In the genomic region with DNA sequence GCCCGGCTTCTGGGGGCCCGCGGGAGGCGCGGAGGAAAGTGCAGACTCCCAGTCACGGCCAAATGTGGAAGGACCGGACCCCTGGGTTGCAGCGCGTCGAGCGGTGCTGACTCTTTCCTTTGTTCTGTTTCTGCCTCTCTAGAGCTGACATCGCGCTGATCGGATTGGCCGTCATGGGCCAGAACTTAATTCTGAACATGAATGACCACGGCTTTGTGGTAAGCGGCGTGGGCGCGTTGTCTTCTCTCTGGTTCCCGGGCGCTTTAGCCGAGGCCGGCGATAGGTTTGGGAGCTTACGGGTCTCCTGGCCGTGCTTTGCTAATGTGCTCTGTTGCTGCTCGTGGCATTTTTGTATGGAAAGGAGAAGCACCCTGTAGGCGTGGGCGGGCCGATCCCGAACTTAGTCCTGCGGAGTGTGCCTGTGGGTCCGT, we compare ENCODE assay signal across 1 cellular context.
A peak's percentile ranks its signal among the peaks of the same experiment; 100 is the strongest.
TF ChIP-seq lines count a peak whose summit lies in the region.

No MANE protein-coding gene starts in this region.

TF ChIP-seq in K562, 482 proteins besides CTCF, POLR2A, EP300 and RAD21 (continued from another document and continues in another):
- TF ChIP-seq, protein P1, sequence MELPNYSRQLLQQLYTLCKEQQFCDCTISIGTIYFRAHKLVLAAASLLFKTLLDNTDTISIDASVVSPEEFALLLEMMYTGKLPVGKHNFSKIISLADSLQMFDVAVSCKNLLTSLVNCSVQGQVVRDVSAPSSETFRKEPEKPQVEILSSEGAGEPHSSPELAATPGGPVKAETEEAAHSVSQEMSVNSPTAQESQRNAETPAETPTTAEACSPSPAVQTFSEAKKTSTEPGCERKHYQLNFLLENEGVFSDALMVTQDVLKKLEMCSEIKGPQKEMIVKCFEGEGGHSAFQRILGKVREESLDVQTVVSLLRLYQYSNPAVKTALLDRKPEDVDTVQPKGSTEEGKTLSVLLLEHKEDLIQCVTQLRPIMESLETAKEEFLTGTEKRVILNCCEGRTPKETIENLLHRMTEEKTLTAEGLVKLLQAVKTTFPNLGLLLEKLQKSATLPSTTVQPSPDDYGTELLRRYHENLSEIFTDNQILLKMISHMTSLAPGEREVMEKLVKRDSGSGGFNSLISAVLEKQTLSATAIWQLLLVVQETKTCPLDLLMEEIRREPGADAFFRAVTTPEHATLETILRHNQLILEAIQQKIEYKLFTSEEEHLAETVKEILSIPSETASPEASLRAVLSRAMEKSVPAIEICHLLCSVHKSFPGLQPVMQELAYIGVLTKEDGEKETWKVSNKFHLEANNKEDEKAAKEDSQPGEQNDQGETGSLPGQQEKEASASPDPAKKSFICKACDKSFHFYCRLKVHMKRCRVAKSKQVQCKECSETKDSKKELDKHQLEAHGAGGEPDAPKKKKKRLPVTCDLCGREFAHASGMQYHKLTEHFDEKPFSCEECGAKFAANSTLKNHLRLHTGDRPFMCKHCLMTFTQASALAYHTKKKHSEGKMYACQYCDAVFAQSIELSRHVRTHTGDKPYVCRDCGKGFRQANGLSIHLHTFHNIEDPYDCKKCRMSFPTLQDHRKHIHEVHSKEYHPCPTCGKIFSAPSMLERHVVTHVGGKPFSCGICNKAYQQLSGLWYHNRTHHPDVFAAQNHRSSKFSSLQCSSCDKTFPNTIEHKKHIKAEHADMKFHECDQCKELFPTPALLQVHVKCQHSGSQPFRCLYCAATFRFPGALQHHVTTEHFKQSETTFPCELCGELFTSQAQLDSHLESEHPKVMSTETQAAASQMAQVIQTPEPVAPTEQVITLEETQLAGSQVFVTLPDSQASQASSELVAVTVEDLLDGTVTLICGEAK (IDR thresholded peaks at IDR 0.05), result peak; percentile 40; the same call in 1 of the 2 replicates
- TF ChIP-seq, protein P1 (CRISPR knock-in tag; IDR thresholded peaks at IDR 0.05), result no peak
- TF ChIP-seq, protein P2, sequence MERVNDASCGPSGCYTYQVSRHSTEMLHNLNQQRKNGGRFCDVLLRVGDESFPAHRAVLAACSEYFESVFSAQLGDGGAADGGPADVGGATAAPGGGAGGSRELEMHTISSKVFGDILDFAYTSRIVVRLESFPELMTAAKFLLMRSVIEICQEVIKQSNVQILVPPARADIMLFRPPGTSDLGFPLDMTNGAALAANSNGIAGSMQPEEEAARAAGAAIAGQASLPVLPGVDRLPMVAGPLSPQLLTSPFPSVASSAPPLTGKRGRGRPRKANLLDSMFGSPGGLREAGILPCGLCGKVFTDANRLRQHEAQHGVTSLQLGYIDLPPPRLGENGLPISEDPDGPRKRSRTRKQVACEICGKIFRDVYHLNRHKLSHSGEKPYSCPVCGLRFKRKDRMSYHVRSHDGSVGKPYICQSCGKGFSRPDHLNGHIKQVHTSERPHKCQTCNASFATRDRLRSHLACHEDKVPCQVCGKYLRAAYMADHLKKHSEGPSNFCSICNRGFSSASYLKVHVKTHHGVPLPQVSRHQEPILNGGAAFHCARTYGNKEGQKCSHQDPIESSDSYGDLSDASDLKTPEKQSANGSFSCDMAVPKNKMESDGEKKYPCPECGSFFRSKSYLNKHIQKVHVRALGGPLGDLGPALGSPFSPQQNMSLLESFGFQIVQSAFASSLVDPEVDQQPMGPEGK (CRISPR knock-in tag; IDR thresholded peaks at IDR 0.05; ENCODE audit: borderline replicate concordance), result no peak
- TF ChIP-seq SMAD1 (IDR thresholded peaks at IDR 0.05; ENCODE audit: low read depth, low read length, partially characterized antibody), result no peak
- no peak for TF ChIP-seq FOXA3 (CRISPR knock-in tag; conservative IDR thresholded peaks at IDR 0.05 in 1 of 2, IDR thresholded peaks at IDR 0.05 in 1 of 2)
- TF ChIP-seq, protein P3, sequence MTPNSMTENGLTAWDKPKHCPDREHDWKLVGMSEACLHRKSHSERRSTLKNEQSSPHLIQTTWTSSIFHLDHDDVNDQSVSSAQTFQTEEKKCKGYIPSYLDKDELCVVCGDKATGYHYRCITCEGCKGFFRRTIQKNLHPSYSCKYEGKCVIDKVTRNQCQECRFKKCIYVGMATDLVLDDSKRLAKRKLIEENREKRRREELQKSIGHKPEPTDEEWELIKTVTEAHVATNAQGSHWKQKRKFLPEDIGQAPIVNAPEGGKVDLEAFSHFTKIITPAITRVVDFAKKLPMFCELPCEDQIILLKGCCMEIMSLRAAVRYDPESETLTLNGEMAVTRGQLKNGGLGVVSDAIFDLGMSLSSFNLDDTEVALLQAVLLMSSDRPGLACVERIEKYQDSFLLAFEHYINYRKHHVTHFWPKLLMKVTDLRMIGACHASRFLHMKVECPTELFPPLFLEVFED (CRISPR knock-in tag; conservative IDR thresholded peaks at IDR 0.05), result no peak
- TF ChIP-seq KLF13 (tag; IDR thresholded peaks at IDR 0.05; ENCODE audit: borderline replicate concordance, low read depth), result no peak
- no peak for TF ChIP-seq ZC3H8 (IDR thresholded peaks at IDR 0.05)
- TF ChIP-seq POLR2H (tag; IDR thresholded peaks at IDR 0.05; ENCODE audit: low read depth), result no peak
- TF ChIP-seq, protein P4, sequence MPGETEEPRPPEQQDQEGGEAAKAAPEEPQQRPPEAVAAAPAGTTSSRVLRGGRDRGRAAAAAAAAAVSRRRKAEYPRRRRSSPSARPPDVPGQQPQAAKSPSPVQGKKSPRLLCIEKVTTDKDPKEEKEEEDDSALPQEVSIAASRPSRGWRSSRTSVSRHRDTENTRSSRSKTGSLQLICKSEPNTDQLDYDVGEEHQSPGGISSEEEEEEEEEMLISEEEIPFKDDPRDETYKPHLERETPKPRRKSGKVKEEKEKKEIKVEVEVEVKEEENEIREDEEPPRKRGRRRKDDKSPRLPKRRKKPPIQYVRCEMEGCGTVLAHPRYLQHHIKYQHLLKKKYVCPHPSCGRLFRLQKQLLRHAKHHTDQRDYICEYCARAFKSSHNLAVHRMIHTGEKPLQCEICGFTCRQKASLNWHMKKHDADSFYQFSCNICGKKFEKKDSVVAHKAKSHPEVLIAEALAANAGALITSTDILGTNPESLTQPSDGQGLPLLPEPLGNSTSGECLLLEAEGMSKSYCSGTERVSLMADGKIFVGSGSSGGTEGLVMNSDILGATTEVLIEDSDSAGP (CRISPR knock-in tag; IDR thresholded peaks at IDR 0.05), result no peak
- no peak for TF ChIP-seq ZNF140 (CRISPR knock-in tag; IDR thresholded peaks at IDR 0.05)
- no peak for TF ChIP-seq CXXC5 (CRISPR knock-in tag; IDR thresholded peaks at IDR 0.05)
- no peak for TF ChIP-seq MTA3 (IDR thresholded peaks at IDR 0.05; ENCODE audit: borderline replicate concordance)
- TF ChIP-seq KLF1 (tag; IDR thresholded peaks at IDR 0.05), result no peak
- no peak for TF ChIP-seq ZNF586 (CRISPR knock-in tag; conservative IDR thresholded peaks at IDR 0.05)
- TF ChIP-seq, protein P5, sequence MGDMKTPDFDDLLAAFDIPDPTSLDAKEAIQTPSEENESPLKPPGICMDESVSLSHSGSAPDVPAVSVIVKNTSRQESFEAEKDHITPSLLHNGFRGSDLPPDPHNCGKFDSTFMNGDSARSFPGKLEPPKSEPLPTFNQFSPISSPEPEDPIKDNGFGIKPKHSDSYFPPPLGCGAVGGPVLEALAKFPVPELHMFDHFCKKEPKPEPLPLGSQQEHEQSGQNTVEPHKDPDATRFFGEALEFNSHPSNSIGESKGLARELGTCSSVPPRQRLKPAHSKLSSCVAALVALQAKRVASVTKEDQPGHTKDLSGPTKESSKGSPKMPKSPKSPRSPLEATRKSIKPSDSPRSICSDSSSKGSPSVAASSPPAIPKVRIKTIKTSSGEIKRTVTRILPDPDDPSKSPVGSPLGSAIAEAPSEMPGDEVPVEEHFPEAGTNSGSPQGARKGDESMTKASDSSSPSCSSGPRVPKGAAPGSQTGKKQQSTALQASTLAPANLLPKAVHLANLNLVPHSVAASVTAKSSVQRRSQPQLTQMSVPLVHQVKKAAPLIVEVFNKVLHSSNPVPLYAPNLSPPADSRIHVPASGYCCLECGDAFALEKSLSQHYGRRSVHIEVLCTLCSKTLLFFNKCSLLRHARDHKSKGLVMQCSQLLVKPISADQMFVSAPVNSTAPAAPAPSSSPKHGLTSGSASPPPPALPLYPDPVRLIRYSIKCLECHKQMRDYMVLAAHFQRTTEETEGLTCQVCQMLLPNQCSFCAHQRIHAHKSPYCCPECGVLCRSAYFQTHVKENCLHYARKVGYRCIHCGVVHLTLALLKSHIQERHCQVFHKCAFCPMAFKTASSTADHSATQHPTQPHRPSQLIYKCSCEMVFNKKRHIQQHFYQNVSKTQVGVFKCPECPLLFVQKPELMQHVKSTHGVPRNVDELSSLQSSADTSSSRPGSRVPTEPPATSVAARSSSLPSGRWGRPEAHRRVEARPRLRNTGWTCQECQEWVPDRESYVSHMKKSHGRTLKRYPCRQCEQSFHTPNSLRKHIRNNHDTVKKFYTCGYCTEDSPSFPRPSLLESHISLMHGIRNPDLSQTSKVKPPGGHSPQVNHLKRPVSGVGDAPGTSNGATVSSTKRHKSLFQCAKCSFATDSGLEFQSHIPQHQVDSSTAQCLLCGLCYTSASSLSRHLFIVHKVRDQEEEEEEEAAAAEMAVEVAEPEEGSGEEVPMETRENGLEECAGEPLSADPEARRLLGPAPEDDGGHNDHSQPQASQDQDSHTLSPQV (IDR thresholded peaks at IDR 0.05), result peak; percentile 8; the same call in 1 of the 2 replicates
- 0 out of 2 replicates have a peak, but pooled peaks have one; percentile 45 for TF ChIP-seq KDM2B (CRISPR knock-in tag; IDR thresholded peaks at IDR 0.05)
- no peak for TF ChIP-seq SMC3 (conservative IDR thresholded peaks at IDR 0.05; ENCODE audit: insufficient read depth, low read depth, low read length)
- TF ChIP-seq, protein P6, sequence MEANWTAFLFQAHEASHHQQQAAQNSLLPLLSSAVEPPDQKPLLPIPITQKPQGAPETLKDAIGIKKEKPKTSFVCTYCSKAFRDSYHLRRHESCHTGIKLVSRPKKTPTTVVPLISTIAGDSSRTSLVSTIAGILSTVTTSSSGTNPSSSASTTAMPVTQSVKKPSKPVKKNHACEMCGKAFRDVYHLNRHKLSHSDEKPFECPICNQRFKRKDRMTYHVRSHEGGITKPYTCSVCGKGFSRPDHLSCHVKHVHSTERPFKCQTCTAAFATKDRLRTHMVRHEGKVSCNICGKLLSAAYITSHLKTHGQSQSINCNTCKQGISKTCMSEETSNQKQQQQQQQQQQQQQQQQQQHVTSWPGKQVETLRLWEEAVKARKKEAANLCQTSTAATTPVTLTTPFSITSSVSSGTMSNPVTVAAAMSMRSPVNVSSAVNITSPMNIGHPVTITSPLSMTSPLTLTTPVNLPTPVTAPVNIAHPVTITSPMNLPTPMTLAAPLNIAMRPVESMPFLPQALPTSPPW (CRISPR knock-in tag; IDR thresholded peaks at IDR 0.05), result no peak
- no peak for TF ChIP-seq ZNF274 (IDR thresholded peaks at IDR 0.05; ENCODE audit: borderline replicate concordance, low read depth, low read length)
- TF ChIP-seq ZNF143 (CRISPR knock-in tag; IDR thresholded peaks at IDR 0.05), result 0 out of 2 replicates have a peak, but pooled peaks have one; percentile 15
- TF ChIP-seq, protein P7, sequence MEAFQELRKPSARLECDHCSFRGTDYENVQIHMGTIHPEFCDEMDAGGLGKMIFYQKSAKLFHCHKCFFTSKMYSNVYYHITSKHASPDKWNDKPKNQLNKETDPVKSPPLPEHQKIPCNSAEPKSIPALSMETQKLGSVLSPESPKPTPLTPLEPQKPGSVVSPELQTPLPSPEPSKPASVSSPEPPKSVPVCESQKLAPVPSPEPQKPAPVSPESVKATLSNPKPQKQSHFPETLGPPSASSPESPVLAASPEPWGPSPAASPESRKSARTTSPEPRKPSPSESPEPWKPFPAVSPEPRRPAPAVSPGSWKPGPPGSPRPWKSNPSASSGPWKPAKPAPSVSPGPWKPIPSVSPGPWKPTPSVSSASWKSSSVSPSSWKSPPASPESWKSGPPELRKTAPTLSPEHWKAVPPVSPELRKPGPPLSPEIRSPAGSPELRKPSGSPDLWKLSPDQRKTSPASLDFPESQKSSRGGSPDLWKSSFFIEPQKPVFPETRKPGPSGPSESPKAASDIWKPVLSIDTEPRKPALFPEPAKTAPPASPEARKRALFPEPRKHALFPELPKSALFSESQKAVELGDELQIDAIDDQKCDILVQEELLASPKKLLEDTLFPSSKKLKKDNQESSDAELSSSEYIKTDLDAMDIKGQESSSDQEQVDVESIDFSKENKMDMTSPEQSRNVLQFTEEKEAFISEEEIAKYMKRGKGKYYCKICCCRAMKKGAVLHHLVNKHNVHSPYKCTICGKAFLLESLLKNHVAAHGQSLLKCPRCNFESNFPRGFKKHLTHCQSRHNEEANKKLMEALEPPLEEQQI (IDR thresholded peaks at IDR 0.05), result no peak
- TF ChIP-seq, protein P8, sequence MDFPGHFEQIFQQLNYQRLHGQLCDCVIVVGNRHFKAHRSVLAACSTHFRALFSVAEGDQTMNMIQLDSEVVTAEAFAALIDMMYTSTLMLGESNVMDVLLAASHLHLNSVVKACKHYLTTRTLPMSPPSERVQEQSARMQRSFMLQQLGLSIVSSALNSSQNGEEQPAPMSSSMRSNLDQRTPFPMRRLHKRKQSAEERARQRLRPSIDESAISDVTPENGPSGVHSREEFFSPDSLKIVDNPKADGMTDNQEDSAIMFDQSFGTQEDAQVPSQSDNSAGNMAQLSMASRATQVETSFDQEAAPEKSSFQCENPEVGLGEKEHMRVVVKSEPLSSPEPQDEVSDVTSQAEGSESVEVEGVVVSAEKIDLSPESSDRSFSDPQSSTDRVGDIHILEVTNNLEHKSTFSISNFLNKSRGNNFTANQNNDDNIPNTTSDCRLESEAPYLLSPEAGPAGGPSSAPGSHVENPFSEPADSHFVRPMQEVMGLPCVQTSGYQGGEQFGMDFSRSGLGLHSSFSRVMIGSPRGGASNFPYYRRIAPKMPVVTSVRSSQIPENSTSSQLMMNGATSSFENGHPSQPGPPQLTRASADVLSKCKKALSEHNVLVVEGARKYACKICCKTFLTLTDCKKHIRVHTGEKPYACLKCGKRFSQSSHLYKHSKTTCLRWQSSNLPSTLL (IDR thresholded peaks at IDR 0.05), result no peak
- no peak; the same call in 1 of the 2 replicates for TF ChIP-seq SMAD4 (CRISPR knock-in tag; conservative IDR thresholded peaks at IDR 0.05)
- no peak for TF ChIP-seq MTA1 (IDR thresholded peaks at IDR 0.05; ENCODE audit: borderline replicate concordance)
